8 cellular contexts compared by ENCODE assay signal in genomic region chr9:137130176-137130755, GRCh38. TPM values are rescaled to one million over a fixed set of nuclear protein-coding genes. Genes with fewer than 3 reads are reported as not detected.
DNase-seq lines count a peak whose midpoint lies in the region; ATAC-seq, FAIRE-seq and TF ChIP-seq lines count a peak whose summit lies in the region.

No MANE protein-coding gene starts in this region.

- peaks cover 34% of the 10 kb centered on the region for H3K36me3 Mint-ChIP-seq in Calu3 (ENCODE audit: insufficient read depth, unreplicated experiment)
- H3K36me3 Mint-ChIP-seq in glutamatergic neuron (ENCODE audit: unreplicated experiment), result no peaks in the 10 kb centered on the region
- peaks cover 8% of the 10 kb centered on the region for H3K36me3 Mint-ChIP-seq in stimulated activated effector memory CD8-positive, alpha-beta T cell treated with anti-CD3 and anti-CD28 coated beads, Interleukin-12 subunit alpha, Interleukin-12 subunit beta, amount 100 ng/mL, for 72 hours

- no peak for FAIRE-seq in H54 (lab: Jason Lieb, UNC)

- intact Hi-C loops in Calu3 (cut with micrococcal nuclease; ENCODE audit: unreplicated experiment), result no loop called here

- no TSS peak for BruUV-seq in Calu3 (replicated peaks; lab: Mats Ljungman, UMichigan)

- H3K4me3 Mint-ChIP-seq in Calu3 (ENCODE audit: low read depth, unreplicated experiment) (peak overlapping the region; percentile 90), glutamatergic neuron (ENCODE audit: unreplicated experiment) (peak overlapping the region; percentile 92)
- peak overlapping the region; percentile 89 for H3K4me3 Mint-ChIP-seq in stimulated activated effector memory CD8-positive, alpha-beta T cell treated with anti-CD3 and anti-CD28 coated beads, Interleukin-12 subunit alpha, Interleukin-12 subunit beta, amount 100 ng/mL, for 72 hours

- H3K27ac Mint-ChIP-seq in Calu3 (ENCODE audit: unreplicated experiment) (peak overlapping the region; percentile 27), glutamatergic neuron (ENCODE audit: unreplicated experiment) (peak overlapping the region; percentile 85)
- H3K27ac Mint-ChIP-seq in stimulated activated effector memory CD8-positive, alpha-beta T cell treated with anti-CD3 and anti-CD28 coated beads, Interleukin-12 subunit alpha, Interleukin-12 subunit beta, amount 100 ng/mL, for 72 hours, result peak overlapping the region; percentile 84

- peak overlapping the region; percentile 73 for H3K4me3 ChIP-seq in HAP-1

- CTCF ChIA-PET in Calu3 (lab: Charles Lee), result interaction anchor here (0.6 to 1.1 kb wide), 4 partner anchors 89 to 340 kb away, joined by 3 to 8 read pairs (median 4); partner anchors contain the start of gene RNF224

- in situ Hi-C loops in HAP-1 (cut with MboI; ENCODE audit: low sequenced_read_pairs), result no loop called here

- H3K4me1 Mint-ChIP-seq in Calu3 (ENCODE audit: low read depth, unreplicated experiment) (peaks cover 22% of the 10 kb centered on the region), glutamatergic neuron (ENCODE audit: low read depth, unreplicated experiment) (peaks cover 13% of the 10 kb centered on the region)
- H3K4me1 Mint-ChIP-seq in stimulated activated effector memory CD8-positive, alpha-beta T cell treated with anti-CD3 and anti-CD28 coated beads, Interleukin-12 subunit alpha, Interleukin-12 subunit beta, amount 100 ng/mL, for 72 hours, result peaks cover 23% of the 10 kb centered on the region

- H3K36me3 ChIP-seq in HAP-1 (replicated peaks), result no peaks in the 10 kb centered on the region

- H3K27me3 Mint-ChIP-seq in Calu3 (ENCODE audit: unreplicated experiment) (peaks cover under 1% of the 10 kb centered on the region), glutamatergic neuron (ENCODE audit: unreplicated experiment) (peaks cover 6% of the 10 kb centered on the region)

- no peaks in the 10 kb centered on the region for H3K9me3 ChIP-seq in HAP-1

- TF ChIP-seq POLR2A in H54 (IDR thresholded peaks at IDR 0.05; ENCODE audit: low read depth, low read length), result no peak

- ATAC-seq in SK-N-SH treated with all-trans-retinoic acid at 6 μM for 48 hours, result peak; percentile 51
- ATAC-seq in stimulated activated effector memory CD8-positive, alpha-beta T cell treated with anti-CD3 and anti-CD28 coated beads, Interleukin-12 subunit alpha, Interleukin-12 subunit beta, amount 100 ng/mL, for 72 hours, result peak; percentile 19
- ATAC-seq in GM19023 (IDR thresholded peaks at IDR 0.05; ENCODE audit: unreplicated experiment), result no peak

- TF ChIP-seq CTCF in Calu3 (IDR thresholded peaks at IDR 0.05; ENCODE audit: unreplicated experiment), result no peak
- no peak for TF ChIP-seq CTCF in glutamatergic neuron (IDR thresholded peaks at IDR 0.05; ENCODE audit: partially characterized antibody, unreplicated experiment)

- DNase-seq in Calu3, result peak; percentile 10
- DNase-seq in HAP-1 (ENCODE audit: low spot score in 2 of 2), result no peak
- peak; percentile 45 for DNase-seq in glutamatergic neuron
- DNase-seq in stimulated activated effector memory CD8-positive, alpha-beta T cell treated with anti-CD3 and anti-CD28 coated beads, Interleukin-12 subunit alpha, Interleukin-12 subunit beta, amount 100 ng/mL, for 72 hours (ENCODE audit: low spot score in 2 of 2), result no peak
- DNase-seq in H54 (ENCODE audit: insufficient read length, low spot score), result no peak
- no peak for DNase-seq in NCI-H1417 treated with DMSO at 0.1 percent for 48 hours (lab: John Stamatoyannopoulos, UW)

- H3K27me3 ChIP-seq in HAP-1 (ENCODE audit: low read depth), result no peaks in the 10 kb centered on the region

- H3K9me3 Mint-ChIP-seq in Calu3 (ENCODE audit: low read depth, unreplicated experiment) (no peaks in the 10 kb centered on the region), glutamatergic neuron (ENCODE audit: unreplicated experiment) (peaks cover 9% of the 10 kb centered on the region)
- H3K9me3 Mint-ChIP-seq in stimulated activated effector memory CD8-positive, alpha-beta T cell treated with anti-CD3 and anti-CD28 coated beads, Interleukin-12 subunit alpha, Interleukin-12 subunit beta, amount 100 ng/mL, for 72 hours, result no peaks in the 10 kb centered on the region

- H3K4me1 ChIP-seq in HAP-1, result peaks cover 3% of the 10 kb centered on the region

TF ChIP-seq in SK-N-SH treated with all-trans-retinoic acid at 6 μM for 48 hours, 23 proteins besides CTCF, POLR2A, EP300 and RAD21:
- TF ChIP-seq ARNTL (CRISPR knock-in tag; IDR thresholded peaks at IDR 0.05; ENCODE audit: borderline replicate concordance, low read depth) (no peak), CREB5 (CRISPR knock-in tag; IDR thresholded peaks at IDR 0.05; ENCODE audit: low read depth) (no peak), ZNF565 (CRISPR knock-in tag; conservative IDR thresholded peaks at IDR 0.05; ENCODE audit: low read depth) (no peak), RARB (CRISPR knock-in tag; IDR thresholded peaks at IDR 0.05) (no peak), ZFP3 (CRISPR knock-in tag; IDR thresholded peaks at IDR 0.05) (no peak), ZNF8 (CRISPR knock-in tag; IDR thresholded peaks at IDR 0.05) (no peak), TOX (CRISPR knock-in tag; IDR thresholded peaks at IDR 0.05; ENCODE audit: borderline replicate concordance) (no peak), ZNF70 (CRISPR knock-in tag; IDR thresholded peaks at IDR 0.05) (no peak)

RNA-seq across cellular contexts. Expression of gene GRIN1, which starts 8.7 kb away (rescaled TPM):
- 0.24 and 0.54 TPM in 2 replicates for total RNA-seq in Calu3 (2022)
- 5.5 TPM for total RNA-seq in glutamatergic neuron (ENCODE audit: unreplicated experiment)

RNA-seq across cellular contexts. Expression of gene DPP7, which starts 15.7 kb away (rescaled TPM):
- total RNA-seq in Calu3 (2022) (51.6 and 76.8 TPM in 2 replicates), glutamatergic neuron (ENCODE audit: unreplicated experiment) (30.8 TPM)

RNA-seq across cellular contexts. Expression of gene LRRC26, which starts 39.6 kb away (rescaled TPM):
- total RNA-seq in Calu3 (2022) (0.52 and 0.98 TPM in 2 replicates), glutamatergic neuron (ENCODE audit: unreplicated experiment) (0.98 TPM)

RNA-seq across cellular contexts. Expression of gene TMEM210, which starts 41.6 kb away (rescaled TPM):
- total RNA-seq in Calu3 (2022) (not detected in 2 replicates), glutamatergic neuron (ENCODE audit: unreplicated experiment) (not detected)

RNA-seq across cellular contexts. Expression of gene MAN1B1, which starts 43.5 kb away (rescaled TPM):
- 61.4 and 65.6 TPM in 2 replicates for total RNA-seq in Calu3 (2022)
- 59.8 TPM for total RNA-seq in glutamatergic neuron (ENCODE audit: unreplicated experiment)

Comparison
In these comparisons a context has a peak if more than half of its experiments do, and no peak if none do; other contexts are left out.
1. DNase-seq: peak in Calu3 (single experiment) and glutamatergic neuron (single experiment); none in HAP-1 (0 of 2), stimulated activated effector memory CD8-positive, alpha-beta T cell treated with anti-CD3 and anti-CD28 coated beads, Interleukin-12 subunit alpha, Interleukin-12 subunit beta, amount 100 ng/mL, for 72 hours (0 of 2), H54 (single experiment) and NCI-H1417 treated with DMSO at 0.1 percent for 48 hours (single experiment).
2. H3K27ac Mint-ChIP-seq: peak in every context shown above with its lines; median percentile 85 in glutamatergic neuron; 84 in stimulated activated effector memory CD8-positive, alpha-beta T cell treated with anti-CD3 and anti-CD28 coated beads, Interleukin-12 subunit alpha, Interleukin-12 subunit beta, amount 100 ng/mL, for 72 hours; 27 in Calu3.
3. Peak in every context shown above with its lines, with median percentiles within 50 percentile points of each other: H3K4me3 Mint-ChIP-seq.